Comparison of ENCODE assay signal across 11 cellular contexts in the genomic region with DNA sequence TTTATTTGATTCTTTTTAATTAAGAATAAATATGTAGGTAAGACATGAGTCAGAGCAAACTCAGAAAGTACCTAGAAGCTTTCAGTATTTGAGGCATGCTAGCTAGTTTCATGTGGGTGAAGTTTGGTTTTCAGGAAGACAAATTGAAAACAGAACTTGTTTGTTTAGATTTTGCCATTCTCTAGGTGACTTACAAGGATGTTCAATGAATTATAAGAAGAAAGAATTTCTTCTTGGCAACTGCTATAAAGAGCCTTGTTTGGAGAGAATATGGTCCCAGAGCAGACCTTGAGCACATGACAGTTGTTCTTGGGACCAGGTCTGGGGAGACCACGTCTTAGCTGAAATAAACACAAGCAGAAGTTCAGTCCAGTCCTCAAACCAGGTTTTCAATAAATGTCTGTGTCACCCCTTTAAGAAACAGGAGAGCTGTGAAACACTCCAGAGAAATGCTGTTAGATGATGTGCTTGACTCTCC. TPM values are rescaled to one million over a fixed set of nuclear protein-coding genes. Genes with fewer than 3 reads are reported as not detected.
DNase-seq lines count a peak whose midpoint lies in the region; ATAC-seq and TF ChIP-seq lines count a peak whose summit lies in the region.
"Had no signal": no experiment of that assay in that cellular context is flagged by ENCODE, and none has a peak within 500 bp of the region (broad histone marks: within the 10 kb centered on the region; RNA-seq: fewer than 3 reads in every experiment).

No MANE protein-coding gene starts in this region.

- H3K27ac Mint-ChIP-seq in T-helper 1 cell treated with Interleukin-12 subunit alpha and Interleukin-12 subunit beta and Interleukin-4 antibody, amounts not matched to agents 30 μg/mL and 1 μg/mL, for 36 hours, result peak overlapping the region; percentile 97
- H3K27ac Mint-ChIP-seq in endodermal cell, result no peak overlapping the region

- H3K27me3 Mint-ChIP-seq in T-helper 1 cell treated with Interleukin-12 subunit alpha and Interleukin-12 subunit beta and Interleukin-4 antibody, amounts not matched to agents 30 μg/mL and 1 μg/mL, for 36 hours (ENCODE audit: low read depth), result no peaks in the 10 kb centered on the region
- no peaks in the 10 kb centered on the region for H3K27me3 Mint-ChIP-seq in endodermal cell (ENCODE audit: insufficient read depth)

- peaks cover 20% of the 10 kb centered on the region for H3K9me3 Mint-ChIP-seq in T-helper 1 cell treated with Interleukin-12 subunit alpha and Interleukin-12 subunit beta and Interleukin-4 antibody, amounts not matched to agents 30 μg/mL and 1 μg/mL, for 36 hours
- no peaks in the 10 kb centered on the region for H3K9me3 Mint-ChIP-seq in endodermal cell

- no peaks in the 10 kb centered on the region for H3K36me3 ChIP-seq in endodermal cell (ENCODE audit: control insufficient read depth, insufficient read depth, low read length)

- H3K4me3 ChIP-seq in endodermal cell (ENCODE audit: low read length), result no peak overlapping the region

- no peaks in the 10 kb centered on the region for H3K9me3 ChIP-seq in endodermal cell (ENCODE audit: control insufficient read depth, low read length)

- peaks cover 4% of the 10 kb centered on the region for H3K4me1 ChIP-seq in endodermal cell (ENCODE audit: control insufficient read depth, insufficient read depth, low read length)

- no peak for TF ChIP-seq CTCF in endodermal cell (conservative IDR thresholded peaks at IDR 0.05)

- peak overlapping the region; percentile 39 for H3K4me3 Mint-ChIP-seq in T-helper 1 cell treated with Interleukin-12 subunit alpha and Interleukin-12 subunit beta and Interleukin-4 antibody, amounts not matched to agents 30 μg/mL and 1 μg/mL, for 36 hours
- no peak overlapping the region for H3K4me3 Mint-ChIP-seq in endodermal cell

- WGBS in endodermal cell (ENCODE audit: insufficient coverage in 1 of 2, insufficient read length in 1 of 2), 2 experiments, result 93 to 100% methylated on average over 1 of the region's 1 CpG

- H3K36me3 Mint-ChIP-seq in T-helper 1 cell treated with Interleukin-12 subunit alpha and Interleukin-12 subunit beta and Interleukin-4 antibody, amounts not matched to agents 30 μg/mL and 1 μg/mL, for 36 hours (ENCODE audit: low read depth), result peaks cover 14% of the 10 kb centered on the region
- H3K36me3 Mint-ChIP-seq in endodermal cell (ENCODE audit: low read depth), result no peaks in the 10 kb centered on the region

- no peak overlapping the region for H3K27ac ChIP-seq in endodermal cell (ENCODE audit: low read depth, low read length)

- DNase-seq in DMS53 (lab: John Stamatoyannopoulos, UW), result no peak
- DNase-seq in NCI-H1417 treated with DMSO at 0.1 percent for 48 hours (lab: John Stamatoyannopoulos, UW), result no peak
- DNase-seq in stimulated activated CD4-positive, alpha-beta T cell treated with anti-CD3 and anti-CD28 coated beads, Interleukin-4, amount 100 ng/mL, for 24 hours, result no peak
- no peak for DNase-seq in endodermal cell
- DNase-seq: activated CD4-positive, CD25-positive, alpha-beta regulatory T cell had no signal

- peaks cover 54% of the 10 kb centered on the region for H3K4me1 Mint-ChIP-seq in T-helper 1 cell treated with Interleukin-12 subunit alpha and Interleukin-12 subunit beta and Interleukin-4 antibody, amounts not matched to agents 30 μg/mL and 1 μg/mL, for 36 hours (ENCODE audit: low read depth)
- H3K4me1 Mint-ChIP-seq in endodermal cell, result peaks cover 16% of the 10 kb centered on the region

- ATAC-seq in GM18508 (IDR thresholded peaks at IDR 0.05; ENCODE audit: insufficient read depth, unreplicated experiment), result peak; percentile 95
- peak; percentile 63 for ATAC-seq in GM19397 (IDR thresholded peaks at IDR 0.05; ENCODE audit: unreplicated experiment)
- ATAC-seq in HG02938 (IDR thresholded peaks at IDR 0.05; ENCODE audit: unreplicated experiment), result peak; percentile 93

- H3K27me3 ChIP-seq in endodermal cell (ENCODE audit: control insufficient read depth, insufficient read depth, low read length, poor library complexity, severe bottlenecking), result no peaks in the 10 kb centered on the region

- H3K9ac ChIP-seq in endodermal cell (ENCODE audit: extremely low read depth, low read length, poor library complexity, severe bottlenecking), result no peak overlapping the region

RNA-seq across cellular contexts. Expression of gene IL21, which starts 38.0 kb away (rescaled TPM):
- total RNA-seq in endodermal cell, result not detected
- not detected for polyA plus RNA-seq in endodermal cell (2013, experiment 1 of 2)
- polyA plus RNA-seq in endodermal cell (2013, experiment 2 of 2), result not detected
- total RNA-seq: epithelial cell of proximal tubule had no signal
- polyA plus RNA-seq: neural cell had no signal
